ENCODE assay signal across 1 cellular context in genomic region chr2:195756218-195756941, GRCh38.
TF ChIP-seq lines count a peak whose summit lies in the region.

No MANE protein-coding gene starts in this region.

TF ChIP-seq in IMR-90, 13 proteins besides CTCF, POLR2A, EP300 and RAD21 (continued from another document):
- no peak for TF ChIP-seq MAZ (IDR thresholded peaks at IDR 0.05; ENCODE audit: borderline replicate concordance, low read depth, low read length)
TF ChIP-seq in IMR-90: peak in this region for 0.
